3 cellular contexts compared by ENCODE assay signal in the genomic region with DNA sequence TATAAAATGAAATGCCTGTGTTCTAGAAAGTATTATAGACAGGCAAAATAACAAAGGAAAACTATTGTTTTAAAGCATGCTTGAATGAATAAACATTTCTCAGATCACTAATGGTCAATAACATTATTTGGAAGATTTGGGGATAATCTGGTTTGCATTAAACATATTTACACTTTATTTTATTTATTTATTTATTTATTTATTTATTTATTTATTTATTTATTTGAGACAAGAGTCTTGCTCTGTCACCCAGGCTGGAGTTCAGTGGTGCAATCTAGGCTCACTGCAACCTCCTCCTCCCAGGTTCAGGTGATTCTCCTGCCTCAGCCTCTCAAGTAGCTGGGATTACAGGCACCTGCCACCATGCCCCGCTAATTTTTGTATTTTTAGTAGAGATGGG.
DNase-seq lines count a peak whose midpoint lies in the region; ATAC-seq, FAIRE-seq and TF ChIP-seq lines count a peak whose summit lies in the region.
"Not testable (repeated sequence)": the region's sequence is repeated elsewhere in the genome, so short reads cannot be mapped to it uniquely, and the experiment has no call there.

No MANE protein-coding gene starts in this region.

- not testable (repeated sequence) for TF ChIP-seq RAD21 in A549 (conservative IDR thresholded peaks at IDR 0.05 in 1 of 2, IDR thresholded peaks at IDR 0.05 in 1 of 2)

- not testable (repeated sequence) for TF ChIP-seq CTCF in A549 (IDR thresholded peaks at IDR 0.05); HEK293 (tag by site-specific recombination; IDR thresholded peaks at IDR 0.05)

- POLR2A ChIA-PET in A549 (lab: Yijun Ruan, JAX); HEK293 (lab: Yijun Ruan, JAX): not testable (repeated sequence)

- not testable (repeated sequence) for TF ChIP-seq POLR2A in A549 (IDR thresholded peaks at IDR 0.05; ENCODE audit: low read length)

- CTCF ChIA-PET in A549 (lab: Yijun Ruan, JAX); HEK293 (lab: Yijun Ruan, JAX): not testable (repeated sequence)

- not testable (repeated sequence) for DNase-seq in A549 (ENCODE audit: low read depth in 1 of 2, low spot score in 1 of 2)

- not testable (repeated sequence) for H3K4me2 ChIP-seq in A549

- H3K36me3 ChIP-seq in HEK293 (ENCODE audit: control insufficient read depth in 2 of 2, insufficient read depth in 1 of 2, low read length in 2 of 2) = not testable (repeated sequence)

- ATAC-seq in A549 = not testable (repeated sequence)

- WGBS in A549 (ENCODE audit: missing lambda C conversion rate) = 100% methylated on average over 1 of the region's 1 CpG

- not testable (repeated sequence) for H3K4me3 ChIP-seq in A549; HEK293 (ENCODE audit: low read depth, low read length)

- not testable (repeated sequence) for H3K27ac ChIP-seq in A549; HEK293 (ENCODE audit: extremely low read depth, low read depth, low read length)

- H3K9me3 ChIP-seq in A549; HEK293 (ENCODE audit: control insufficient read depth, insufficient read depth, low read depth, low read length): not testable (repeated sequence)

- not testable (repeated sequence) for FAIRE-seq in A549 (lab: Jason Lieb, UNC)
- peak; percentile 85 for FAIRE-seq in islet of Langerhans (lab: Jason Lieb, UNC)

- TF ChIP-seq EP300 in A549 (IDR thresholded peaks at IDR 0.05) = not testable (repeated sequence)

- H3K4me1 ChIP-seq in A549; HEK293 (ENCODE audit: control insufficient read depth, insufficient read depth, low read length): not testable (repeated sequence)

TF ChIP-seq in A549, 52 proteins besides CTCF, POLR2A, EP300 and RAD21:
- TF ChIP-seq ZC3H11A (IDR thresholded peaks at IDR 0.05) = peak; percentile 75

TF ChIP-seq in HEK293, 187 proteins besides CTCF, POLR2A, EP300 and RAD21 (continues in another document):
- TF ChIP-seq KLF7 (tag by site-specific recombination; IDR thresholded peaks at IDR 0.05; ENCODE audit: borderline replicate concordance) = peak; percentile 44; the same call in 1 of the 2 replicates
- TF ChIP-seq ZNF292 (tag by site-specific recombination; IDR thresholded peaks at IDR 0.05; ENCODE audit: borderline replicate concordance, low read depth) = peak; percentile 74; the same call in 1 of the 2 replicates
- TF ChIP-seq ZNF530 (tag by site-specific recombination; IDR thresholded peaks at IDR 0.05; ENCODE audit: low read depth) = peak; percentile 55; the same call in 1 of the 2 replicates
- peak; percentile 86 for TF ChIP-seq ZNF140 (tag by site-specific recombination; IDR thresholded peaks at IDR 0.05)
- TF ChIP-seq, protein P1, sequence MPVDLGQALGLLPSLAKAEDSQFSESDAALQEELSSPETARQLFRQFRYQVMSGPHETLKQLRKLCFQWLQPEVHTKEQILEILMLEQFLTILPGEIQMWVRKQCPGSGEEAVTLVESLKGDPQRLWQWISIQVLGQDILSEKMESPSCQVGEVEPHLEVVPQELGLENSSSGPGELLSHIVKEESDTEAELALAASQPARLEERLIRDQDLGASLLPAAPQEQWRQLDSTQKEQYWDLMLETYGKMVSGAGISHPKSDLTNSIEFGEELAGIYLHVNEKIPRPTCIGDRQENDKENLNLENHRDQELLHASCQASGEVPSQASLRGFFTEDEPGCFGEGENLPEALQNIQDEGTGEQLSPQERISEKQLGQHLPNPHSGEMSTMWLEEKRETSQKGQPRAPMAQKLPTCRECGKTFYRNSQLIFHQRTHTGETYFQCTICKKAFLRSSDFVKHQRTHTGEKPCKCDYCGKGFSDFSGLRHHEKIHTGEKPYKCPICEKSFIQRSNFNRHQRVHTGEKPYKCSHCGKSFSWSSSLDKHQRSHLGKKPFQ (tag by site-specific recombination; IDR thresholded peaks at IDR 0.05) = 0 out of 2 replicates have a peak, but pooled peaks have one; percentile 27
- TF ChIP-seq ZNF610 (tag by site-specific recombination; IDR thresholded peaks at IDR 0.05; ENCODE audit: borderline replicate concordance) = peak; percentile 35; the same call in 1 of the 2 replicates
- peak; percentile 86 for TF ChIP-seq ZNF555 (tag by site-specific recombination; conservative IDR thresholded peaks at IDR 0.05)
- peak; percentile 44; the same call in 1 of the 2 replicates for TF ChIP-seq GLI2 (tag by site-specific recombination; IDR thresholded peaks at IDR 0.05; ENCODE audit: borderline replicate concordance, low read depth)
- peak; percentile 72; the same call in 1 of the 2 replicates for TF ChIP-seq ZNF560 (tag by site-specific recombination; IDR thresholded peaks at IDR 0.05; ENCODE audit: borderline replicate concordance)
- peak; percentile 69; the same call in 1 of the 2 replicates for TF ChIP-seq ZNF266 (tag by site-specific recombination; IDR thresholded peaks at IDR 0.05; ENCODE audit: low read depth)
- peak; percentile 60 for TF ChIP-seq ZNF664 (tag by site-specific recombination; IDR thresholded peaks at IDR 0.05)
- 0 out of 2 replicates have a peak, but pooled peaks have one; percentile 14 for TF ChIP-seq ZNF354C (tag by site-specific recombination; IDR thresholded peaks at IDR 0.05; ENCODE audit: borderline replicate concordance, low read depth)
- TF ChIP-seq ZNF623 (tag by site-specific recombination; IDR thresholded peaks at IDR 0.05) = peak; percentile 67
- TF ChIP-seq ZNF558 (tag by site-specific recombination; IDR thresholded peaks at IDR 0.05) = peak; percentile 64; the same call in 1 of the 2 replicates
- TF ChIP-seq ZNF138 (tag by site-specific recombination; IDR thresholded peaks at IDR 0.05; ENCODE audit: borderline replicate concordance) = peak; percentile 53; the same call in 1 of the 2 replicates
- TF ChIP-seq, protein P2, sequence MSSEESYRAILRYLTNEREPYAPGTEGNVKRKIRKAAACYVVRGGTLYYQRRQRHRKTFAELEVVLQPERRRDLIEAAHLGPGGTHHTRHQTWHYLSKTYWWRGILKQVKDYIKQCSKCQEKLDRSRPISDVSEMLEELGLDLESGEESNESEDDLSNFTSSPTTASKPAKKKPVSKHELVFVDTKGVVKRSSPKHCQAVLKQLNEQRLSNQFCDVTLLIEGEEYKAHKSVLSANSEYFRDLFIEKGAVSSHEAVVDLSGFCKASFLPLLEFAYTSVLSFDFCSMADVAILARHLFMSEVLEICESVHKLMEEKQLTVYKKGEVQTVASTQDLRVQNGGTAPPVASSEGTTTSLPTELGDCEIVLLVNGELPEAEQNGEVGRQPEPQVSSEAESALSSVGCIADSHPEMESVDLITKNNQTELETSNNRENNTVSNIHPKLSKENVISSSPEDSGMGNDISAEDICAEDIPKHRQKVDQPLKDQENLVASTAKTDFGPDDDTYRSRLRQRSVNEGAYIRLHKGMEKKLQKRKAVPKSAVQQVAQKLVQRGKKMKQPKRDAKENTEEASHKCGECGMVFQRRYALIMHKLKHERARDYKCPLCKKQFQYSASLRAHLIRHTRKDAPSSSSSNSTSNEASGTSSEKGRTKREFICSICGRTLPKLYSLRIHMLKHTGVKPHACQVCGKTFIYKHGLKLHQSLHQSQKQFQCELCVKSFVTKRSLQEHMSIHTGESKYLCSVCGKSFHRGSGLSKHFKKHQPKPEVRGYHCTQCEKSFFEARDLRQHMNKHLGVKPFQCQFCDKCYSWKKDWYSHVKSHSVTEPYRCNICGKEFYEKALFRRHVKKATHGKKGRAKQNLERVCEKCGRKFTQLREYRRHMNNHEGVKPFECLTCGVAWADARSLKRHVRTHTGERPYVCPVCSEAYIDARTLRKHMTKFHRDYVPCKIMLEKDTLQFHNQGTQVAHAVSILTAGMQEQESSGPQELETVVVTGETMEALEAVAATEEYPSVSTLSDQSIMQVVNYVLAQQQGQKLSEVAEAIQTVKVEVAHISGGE (tag by site-specific recombination; conservative IDR thresholded peaks at IDR 0.05; ENCODE audit: low read depth) = peak; percentile 80
- TF ChIP-seq ZBTB8A (tag by site-specific recombination; IDR thresholded peaks at IDR 0.05) = peak; percentile 73
- peak; percentile 69; the same call in 1 of the 2 replicates for TF ChIP-seq REST (tag by site-specific recombination; IDR thresholded peaks at IDR 0.05)
- 0 out of 2 replicates have a peak, but pooled peaks have one; percentile 68 for TF ChIP-seq ZNF514 (tag by site-specific recombination; IDR thresholded peaks at IDR 0.05)
- peak; percentile 75 for TF ChIP-seq ZNF510 (tag by site-specific recombination; IDR thresholded peaks at IDR 0.05; ENCODE audit: insufficient replicate concordance)
- TF ChIP-seq ZNF19 (tag by site-specific recombination; IDR thresholded peaks at IDR 0.05; ENCODE audit: low read depth) = 0 out of 2 replicates have a peak, but pooled peaks have one; percentile 69
- TF ChIP-seq ZNF404 (tag by site-specific recombination; IDR thresholded peaks at IDR 0.05) = peak; percentile 81; the same call in 1 of the 2 replicates
